ENCODE assay signal across 15 cellular contexts in the genomic region with DNA sequence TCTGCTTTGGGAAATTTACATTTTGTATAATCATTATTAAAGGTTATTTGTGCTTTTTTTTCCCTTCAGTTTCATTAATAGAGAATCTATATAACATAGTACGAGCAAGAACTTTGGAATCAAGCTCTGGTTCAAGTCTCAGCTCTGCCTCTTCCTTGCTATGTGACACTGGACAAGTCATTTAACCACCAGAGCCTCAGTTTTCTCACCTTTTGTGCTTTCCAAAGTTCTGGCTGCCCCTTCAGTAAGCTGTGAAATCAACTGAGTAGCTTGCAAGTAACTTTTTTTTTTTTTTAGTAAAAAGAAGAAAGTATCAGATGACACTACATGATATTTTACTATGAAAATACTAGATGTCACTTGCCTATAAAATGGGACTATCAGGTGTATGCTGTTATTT.
DNase-seq lines count a peak whose midpoint lies in the region; ATAC-seq, FAIRE-seq and TF ChIP-seq lines count a peak whose summit lies in the region.
"Had no signal": no experiment of that assay in that cellular context is flagged by ENCODE, and none has a peak within 500 bp of the region (broad histone marks: within the 10 kb centered on the region; RNA-seq: fewer than 3 reads in every experiment).

No MANE protein-coding gene starts in this region.

- peaks cover 0 to 26% (median 1%) of the 10 kb centered on the region in 12 donors for H3K4me1 ChIP-seq in heart left ventricle
- H3K4me1 ChIP-seq in astrocyte (ENCODE audit: insufficient read depth, low read length): peaks cover 23% of the 10 kb centered on the region
- H3K4me1 ChIP-seq in left lung: no peaks in the 10 kb centered on the region
- H3K4me1 ChIP-seq in smooth muscle cell (ENCODE audit: low read depth): peaks cover 9% of the 10 kb centered on the region

- no peaks in the 10 kb centered on the region for H3K9me3 Mint-ChIP-seq in astrocyte (ENCODE audit: unreplicated experiment)
- H3K9me3 Mint-ChIP-seq in mesothelial cell of epicardium: peaks cover 6% of the 10 kb centered on the region

- H3K27me3 Mint-ChIP-seq in astrocyte (ENCODE audit: low read depth, unreplicated experiment) (no peaks in the 10 kb centered on the region), mesothelial cell of epicardium (ENCODE audit: low read depth) (no peaks in the 10 kb centered on the region)

- H3K9me3 ChIP-seq in heart left ventricle: no peaks in the 10 kb centered on the region
- no peaks in the 10 kb centered on the region for H3K9me3 ChIP-seq in astrocyte (ENCODE audit: insufficient read depth, low read depth, low read length)
- H3K9me3 ChIP-seq in left lung: no peaks in the 10 kb centered on the region
- H3K9me3 ChIP-seq in smooth muscle cell (replicated peaks; ENCODE audit: low read depth): no peaks in the 10 kb centered on the region

- peaks cover 25% of the 10 kb centered on the region for H3K4me1 Mint-ChIP-seq in astrocyte (ENCODE audit: low read depth, unreplicated experiment)
- H3K4me1 Mint-ChIP-seq in mesothelial cell of epicardium: peaks cover 20% of the 10 kb centered on the region

- H3K9ac ChIP-seq in astrocyte (ENCODE audit: low read length): peak overlapping the region; percentile 23
- H3K9ac ChIP-seq in smooth muscle cell (ENCODE audit: low read depth): no peak overlapping the region

- no peaks in the 10 kb centered on the region for H3K36me3 Mint-ChIP-seq in astrocyte (ENCODE audit: low read depth, unreplicated experiment)
- H3K36me3 Mint-ChIP-seq in mesothelial cell of epicardium: no peaks in the 10 kb centered on the region

- intact Hi-C loops in heart left ventricle (cut with DNase I): no loop called here
- intact Hi-C loops in cardiac septum (cut with DNase I): no loop called here
- intact Hi-C loops in left lung (cut with DNase I): no loop called here

- H3K27ac Mint-ChIP-seq in astrocyte (ENCODE audit: unreplicated experiment) (peak overlapping the region; percentile 14), mesothelial cell of epicardium (no peak overlapping the region)

- WGBS in heart left ventricle, 4 donors: 77 to 96% (median 89%) methylated on average over 1 of the region's 1 CpG
- 91% methylated on average over 1 of the region's 1 CpG for WGBS in smooth muscle cell (ENCODE audit: low lambda C conversion rate)

- H3K79me2 ChIP-seq in astrocyte (ENCODE audit: insufficient read depth, low read length) (no peaks in the 10 kb centered on the region), smooth muscle cell (ENCODE audit: low read depth) (no peaks in the 10 kb centered on the region)

- H4K20me1 ChIP-seq in astrocyte (ENCODE audit: insufficient read depth, low read length) (no peaks in the 10 kb centered on the region), smooth muscle cell (ENCODE audit: low read depth) (no peaks in the 10 kb centered on the region)

- DNase-seq in heart left ventricle (no peak), cardiac septum (ENCODE audit: low spot score) (no peak), astrocyte (ENCODE audit: low read depth) (no peak), left lung (no peak), smooth muscle cell (lab: John Stamatoyannopoulos, UW; ENCODE audit: unreplicated experiment) (no peak), D721Med (ENCODE audit: insufficient read length, low spot score) (no peak), mesothelial cell of epicardium (ENCODE audit: low spot score in 2 of 2, unreplicated experiment in 2 of 2) (no peak), NCI-H2081 (lab: John Stamatoyannopoulos, UW) (no peak)
- DNase-seq: DMS153, Kasumi-1, NCI-H1417, NCI-H2029 treated with DMSO at 0.1 percent for 48 hours, SHP77 had no signal

- no peak for FAIRE-seq in astrocyte (lab: Jason Lieb, UNC)
- no peak for FAIRE-seq in D721Med (lab: Jason Lieb, UNC)
- FAIRE-seq: H1 had no signal

- H3K4me2 ChIP-seq in astrocyte (ENCODE audit: low read length): peak overlapping the region; percentile 54
- peak overlapping the region; percentile 19 for H3K4me2 ChIP-seq in smooth muscle cell

- no peak overlapping the region for H2AFZ ChIP-seq in astrocyte (ENCODE audit: low read depth, low read length)
- H2AFZ ChIP-seq in smooth muscle cell (ENCODE audit: low read depth): no peak overlapping the region

- H3K27me3 ChIP-seq in heart left ventricle: no peaks in the 10 kb centered on the region
- H3K27me3 ChIP-seq in astrocyte (ENCODE audit: insufficient read depth, low read length): no peaks in the 10 kb centered on the region
- no peaks in the 10 kb centered on the region for H3K27me3 ChIP-seq in left lung
- no peaks in the 10 kb centered on the region for H3K27me3 ChIP-seq in smooth muscle cell (ENCODE audit: low read depth)

- H3K27ac ChIP-seq in heart left ventricle (peak overlapping the region in 8 of 12 donors; percentile 27 to 59 (median 44)), astrocyte (ENCODE audit: low read depth, low read length) (peak overlapping the region; percentile 66), left lung (peak overlapping the region; percentile 1 to 37), smooth muscle cell (ENCODE audit: low read depth) (peak overlapping the region; percentile 82)
- H3K27ac ChIP-seq: C4-2B had no signal

- H3K4me3 ChIP-seq in heart left ventricle: no peak overlapping the region
- no peak overlapping the region for H3K4me3 ChIP-seq in astrocyte (ENCODE audit: insufficient read depth, low read depth, low read length)
- H3K4me3 ChIP-seq in left lung: no peak overlapping the region
- H3K4me3 ChIP-seq in smooth muscle cell: no peak overlapping the region

- ATAC-seq in heart left ventricle (no peak), left lung (no peak)

- H3F3A ChIP-seq in smooth muscle cell (ENCODE audit: low read depth): peaks cover 11% of the 10 kb centered on the region

- H3K4me3 Mint-ChIP-seq in astrocyte (ENCODE audit: unreplicated experiment) (no peak overlapping the region), mesothelial cell of epicardium (no peak overlapping the region)

- no peaks in the 10 kb centered on the region for H3K36me3 ChIP-seq in heart left ventricle
- no peaks in the 10 kb centered on the region for H3K36me3 ChIP-seq in astrocyte (ENCODE audit: insufficient read depth, low read length)
- no peaks in the 10 kb centered on the region for H3K36me3 ChIP-seq in left lung
- H3K36me3 ChIP-seq in smooth muscle cell (ENCODE audit: low read depth): no peaks in the 10 kb centered on the region

- TF ChIP-seq POLR2A in heart left ventricle (IDR thresholded peaks at IDR 0.05): no peak

- no peak for TF ChIP-seq CTCF in heart left ventricle (IDR thresholded peaks at IDR 0.05)
- no peak for TF ChIP-seq CTCF in astrocyte (IDR thresholded peaks at IDR 0.05; ENCODE audit: insufficient read depth, low read depth, low read length)
- no peak for TF ChIP-seq CTCF in left lung (IDR thresholded peaks at IDR 0.05)
- no peak for TF ChIP-seq CTCF in smooth muscle cell (IDR thresholded peaks at IDR 0.05; ENCODE audit: borderline replicate concordance, insufficient read depth, poor library complexity, severe bottlenecking)
- TF ChIP-seq CTCF in D721Med (IDR thresholded peaks at IDR 0.05; ENCODE audit: insufficient read depth, missing control alignments): no peak
- no peak for TF ChIP-seq CTCF in mesothelial cell of epicardium (IDR thresholded peaks at IDR 0.05; ENCODE audit: unreplicated experiment)

Comparison
In these comparisons a context has a peak if more than half of its experiments do, and no peak if none do; other contexts are left out.
1. H3K27ac ChIP-seq: peak in every context shown above with its lines; median percentile 82 in smooth muscle cell; 66 in astrocyte; 44 in heart left ventricle; 19 in left lung.